ENCODE assay signal across 1 cellular context in genomic region chr11:6486938-6487337, GRCh38.
TF ChIP-seq lines count a peak whose summit lies in the region.

No MANE protein-coding gene starts in this region.

TF ChIP-seq in GM12878, 131 proteins besides CTCF, POLR2A, EP300 and RAD21:
- no peak for TF ChIP-seq ZNF274 (IDR thresholded peaks at IDR 0.05; ENCODE audit: insufficient read depth, insufficient read length)
- TF ChIP-seq BACH1 (IDR thresholded peaks at IDR 0.05; ENCODE audit: borderline replicate concordance): no peak
- no peak for TF ChIP-seq ZBED1 (IDR thresholded peaks at IDR 0.05; ENCODE audit: borderline replicate concordance)
- no peak for TF ChIP-seq PAX5 (IDR thresholded peaks at IDR 0.05; ENCODE audit: borderline replicate concordance, low read depth, low read length)
- TF ChIP-seq WRNIP1 (IDR thresholded peaks at IDR 0.05; ENCODE audit: borderline replicate concordance, low read depth, low read length): no peak
- TF ChIP-seq PKNOX1 (IDR thresholded peaks at IDR 0.05): no peak
- TF ChIP-seq MYB (IDR thresholded peaks at IDR 0.05; ENCODE audit: borderline replicate concordance, low read depth, low read length): no peak
- TF ChIP-seq KAT2A (conservative IDR thresholded peaks at IDR 0.05; ENCODE audit: control insufficient read depth, low read depth, low read length): no peak
- TF ChIP-seq PML (IDR thresholded peaks at IDR 0.05; ENCODE audit: low read length): no peak
- no peak for TF ChIP-seq NR2F1 (conservative IDR thresholded peaks at IDR 0.05)
- TF ChIP-seq ZNF24 (IDR thresholded peaks at IDR 0.05): no peak
- TF ChIP-seq CHD4 (IDR thresholded peaks at IDR 0.05): no peak
- no peak for TF ChIP-seq HDAC2 (IDR thresholded peaks at IDR 0.05)
- no peak for TF ChIP-seq JUNB (IDR thresholded peaks at IDR 0.05)
- no peak for TF ChIP-seq CREM (IDR thresholded peaks at IDR 0.05; ENCODE audit: low read depth)
- TF ChIP-seq TARDBP (IDR thresholded peaks at IDR 0.05; ENCODE audit: borderline replicate concordance): no peak
- TF ChIP-seq BRCA1 (IDR thresholded peaks at IDR 0.05; ENCODE audit: low read depth, low read length): no peak
- no peak for TF ChIP-seq PBX3 (IDR thresholded peaks at IDR 0.05; ENCODE audit: insufficient replicate concordance, low read depth, low read length)
- TF ChIP-seq ZNF217 (IDR thresholded peaks at IDR 0.05): no peak
